In genomic region chr1:12208764-12209494, GRCh38 we compare ENCODE assay signal across 8 cellular contexts. TPM values are rescaled to one million over a fixed set of nuclear protein-coding genes. Genes with fewer than 3 reads are reported as not detected.
A peak's percentile ranks its signal among the peaks of the same experiment; 100 is the strongest.
DNase-seq lines count a peak whose midpoint lies in the region; ATAC-seq and TF ChIP-seq lines count a peak whose summit lies in the region.

No MANE protein-coding gene starts in this region.

- H3K27me3 Mint-ChIP-seq in T-cell: no peaks in the 10 kb centered on the region
- no peaks in the 10 kb centered on the region for H3K27me3 Mint-ChIP-seq in activated naive CD8-positive, alpha-beta T cell treated with anti-CD3 and anti-CD28 coated beads for 36 hours

- in situ Hi-C loops in ACHN (cut with HindIII; ENCODE audit: low pct_ligation_motif_present, low pct_unique_long_range_greater_than_20kb, low sequenced_read_pairs): no loop called here

- CTCF ChIA-PET in T-cell (lab: Charles Lee): interaction anchor here (0.7 to 5.3 kb wide), 8 partner anchors 11 to 87 kb away, joined by 3 to 74 read pairs (median 4); no protein-coding TSS in a partner anchor

- intact Hi-C loops in Right ventricle myocardium superior (cut with DNase I): loop anchor here (1.0 kb wide), 1 partner anchor 85 kb away; no protein-coding TSS in a partner anchor
- intact Hi-C loops in psoas muscle (cut with DNase I): loop anchor here (1.0 to 2.0 kb wide), 2 partner anchors 84 to 85 kb away; no protein-coding TSS in a partner anchor
- intact Hi-C loops in vagina (cut with DNase I): loop anchor here (2.0 to 5.0 kb wide), 2 partner anchors 84 to 1367 kb away; no protein-coding TSS in a partner anchor

- H3K4me1 Mint-ChIP-seq in T-cell: peaks cover 40 to 66% (median 58%) of the 10 kb centered on the region in 3 donors
- peaks cover 52% of the 10 kb centered on the region for H3K4me1 Mint-ChIP-seq in activated naive CD8-positive, alpha-beta T cell treated with anti-CD3 and anti-CD28 coated beads for 36 hours

- no peak for TF ChIP-seq POLR2A in vagina (IDR thresholded peaks at IDR 0.05)

- no peaks in the 10 kb centered on the region for H3K9me3 ChIP-seq in psoas muscle
- H3K9me3 ChIP-seq in vagina: no peaks in the 10 kb centered on the region

- H3K36me3 ChIP-seq in psoas muscle (ENCODE audit: insufficient read depth in 1 of 2, low read depth in 1 of 2) (peaks cover 0 to 6% of the 10 kb centered on the region in 2 donors), vagina (peaks cover 0 to 5% of the 10 kb centered on the region in 2 donors)

- peak; percentile 71 for DNase-seq in ACHN
- peak; percentile 94 for DNase-seq in NAMALWA (ENCODE audit: low spot score)
- peak; percentile 52 to 90 (median 80) for DNase-seq in T-cell
- DNase-seq in activated naive CD8-positive, alpha-beta T cell treated with anti-CD3 and anti-CD28 coated beads for 36 hours: peak; percentile 80
- DNase-seq in Right ventricle myocardium superior: peak; percentile 92
- DNase-seq in psoas muscle: peak; percentile 88 to 90
- DNase-seq in vagina (ENCODE audit: extremely low spot score in 2 of 2): no peak

- no peak overlapping the region for H3K4me3 ChIP-seq in psoas muscle
- no peak overlapping the region for H3K4me3 ChIP-seq in vagina

- H3K36me3 Mint-ChIP-seq in T-cell: peaks cover 17% of the 10 kb centered on the region
- H3K36me3 Mint-ChIP-seq in activated naive CD8-positive, alpha-beta T cell treated with anti-CD3 and anti-CD28 coated beads for 36 hours: peaks cover 33% of the 10 kb centered on the region

- 20 to 27% (median 24%) methylated on average over 14 of the region's 14 CpGs for WGBS in psoas muscle, 3 donors

- H3K9me3 Mint-ChIP-seq in T-cell: no peaks in the 10 kb centered on the region
- no peaks in the 10 kb centered on the region for H3K9me3 Mint-ChIP-seq in activated naive CD8-positive, alpha-beta T cell treated with anti-CD3 and anti-CD28 coated beads for 36 hours

- POLR2A ChIA-PET in T-cell (lab: Charles Lee): no interaction called here

- no peaks in the 10 kb centered on the region for H3K4me1 ChIP-seq in psoas muscle
- H3K4me1 ChIP-seq in vagina: peaks cover 19% of the 10 kb centered on the region

- TF ChIP-seq CTCF in psoas muscle (IDR thresholded peaks at IDR 0.05): peak; percentile 95
- peak; percentile 97 to 99 (median 99) for TF ChIP-seq CTCF in vagina (IDR thresholded peaks at IDR 0.05)

- H3K4me3 Mint-ChIP-seq in T-cell: peak overlapping the region in 1 of 3 donors; percentile 44
- no peak overlapping the region for H3K4me3 Mint-ChIP-seq in activated naive CD8-positive, alpha-beta T cell treated with anti-CD3 and anti-CD28 coated beads for 36 hours

- peak overlapping the region; percentile 72 to 73 for H3K27ac Mint-ChIP-seq in T-cell
- H3K27ac Mint-ChIP-seq in activated naive CD8-positive, alpha-beta T cell treated with anti-CD3 and anti-CD28 coated beads for 36 hours: peak overlapping the region; percentile 26

- H3K27me3 ChIP-seq in psoas muscle (ENCODE audit: insufficient read depth in 3 of 3, low read length in 2 of 3) (no peaks in the 10 kb centered on the region), vagina (no peaks in the 10 kb centered on the region)

- ATAC-seq in GM18502 (IDR thresholded peaks at IDR 0.05; ENCODE audit: poor library complexity, unreplicated experiment): peak; percentile 52
- ATAC-seq in T-cell (replicated peaks in 1 of 4): peak; percentile 61 to 73 (median 68)
- peak; percentile 95 for ATAC-seq in Right ventricle myocardium superior (ENCODE audit: poor library complexity)
- peak; percentile 91 to 97 (median 93) for ATAC-seq in psoas muscle

- H3K27ac ChIP-seq in psoas muscle: no peak overlapping the region
- peak overlapping the region; percentile 62 for H3K27ac ChIP-seq in vagina

RNA-seq across cellular contexts. Expression of gene VPS13D, which starts 20.9 kb away (rescaled TPM):
- total RNA-seq in T-cell: 10 to 100 TPM; 73.5 to 85.9 (median 75.8) TPM
- 10 to 100 TPM; 27.7 to 29.1 TPM for total RNA-seq in activated naive CD8-positive, alpha-beta T cell treated with anti-CD3 and anti-CD28 coated beads for 36 hours
- 63.3 TPM for total RNA-seq in Right ventricle myocardium superior
- 10 to 100 TPM; 32.3 to 69.1 (median 51.1) TPM for total RNA-seq in psoas muscle
- polyA plus RNA-seq in psoas muscle: 10 to 100 TPM; 19.9 to 45.3 (median 25.3) TPM
- total RNA-seq in vagina: 88.9 TPM

RNA-seq across cellular contexts. Expression of gene TNFRSF1B, which starts 42.1 kb away (rescaled TPM):
- total RNA-seq in T-cell (100 to 1,000 TPM in 2 of 5 donors, 10 to 100 TPM in 3; 55.0 to 130 (median 99.6) TPM), Right ventricle myocardium superior (13.7 TPM), psoas muscle (10 to 100 TPM in 1 of 4 donors, 1 to 10 TPM in 3; 7.5 to 12.8 (median 8.8) TPM), vagina (41.0 TPM)
- total RNA-seq in activated naive CD8-positive, alpha-beta T cell treated with anti-CD3 and anti-CD28 coated beads for 36 hours: 100 to 1,000 TPM; 187 to 193 TPM
- polyA plus RNA-seq in psoas muscle: 1 to 10 TPM; 5.1 to 7.6 (median 5.8) TPM

Comparison
In these comparisons a context has a peak if more than half of its experiments do, and no peak if none do; other contexts are left out.
1. DNase-seq: peak in ACHN (single experiment), NAMALWA (single experiment), T-cell (34 of 34), activated naive CD8-positive, alpha-beta T cell treated with anti-CD3 and anti-CD28 coated beads for 36 hours (single experiment), Right ventricle myocardium superior (single experiment) and psoas muscle (2 of 2); none in vagina (0 of 2).
2. Peak in every context shown above with its lines, with median percentiles within 50 percentile points of each other: ATAC-seq.